12 cellular contexts compared by ENCODE assay signal in the genomic region with DNA sequence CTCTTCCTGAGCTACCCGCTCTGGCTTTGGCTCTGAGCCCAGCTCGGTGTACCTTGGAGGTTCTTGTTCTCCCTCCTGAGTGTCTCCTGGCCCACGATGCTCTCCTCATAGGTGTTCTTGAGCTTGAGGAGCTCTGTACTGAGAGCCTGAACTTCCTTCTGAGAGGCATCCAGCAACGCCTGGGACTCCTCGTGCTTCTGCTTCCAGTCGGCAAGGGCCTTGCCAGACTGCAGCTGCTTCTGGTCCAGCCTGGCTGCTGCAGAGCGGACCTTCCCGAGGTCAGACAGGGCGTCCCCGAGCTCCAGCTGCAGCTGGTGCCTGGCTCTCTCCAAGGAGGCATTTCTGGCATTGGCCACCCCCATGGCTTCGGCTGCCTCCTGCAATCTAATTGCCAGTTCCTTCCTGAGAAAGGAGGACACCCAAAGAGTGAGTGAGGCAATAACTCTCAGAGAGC.
"Had no signal": no experiment of that assay in that cellular context is flagged by ENCODE, and none has a peak within 500 bp of the region (broad histone marks: within the 10 kb centered on the region; RNA-seq: fewer than 3 reads in every experiment).

No MANE protein-coding gene starts in this region.

- H3K4me1 ChIP-seq: parathyroid adenoma had no signal

- H2AFZ ChIP-seq: parathyroid adenoma had no signal

- H3K4me2 ChIP-seq: smooth muscle cell had no signal

- H3K4me1 Mint-ChIP-seq: brain, T-helper 17 cell had no signal

- DNase-seq: activated naive CD4-positive, alpha-beta T cell treated with anti-CD3 and anti-CD28 coated beads, Interleukin-2, amount 10 ng/mL, durations not matched to agents 7 days and 5 days; dermis blood vessel endothelial cell; left colon; naive B cell; stimulated activated naive B cell treated with anti-CD40 and anti-IgM and Interleukin-4, amounts not matched to agents 10 μg/mL and 1 μg/mL and 100 μg/mL, for 72 hours; substantia nigra; T-helper 17 cell had no signal

- H3K79me2 ChIP-seq: parathyroid adenoma had no signal

- H3K4me3 Mint-ChIP-seq: activated naive CD4-positive, alpha-beta T cell treated with anti-CD3 and anti-CD28 coated beads, Interleukin-2, amount 10 ng/mL, durations not matched to agents 7 days and 5 days; brain; mesothelial cell of epicardium; naive B cell; stimulated activated naive B cell treated with anti-CD40 and anti-IgM and Interleukin-4, amounts not matched to agents 10 μg/mL and 1 μg/mL and 100 μg/mL, for 72 hours; T-helper 17 cell had no signal

- H3K27me3 Mint-ChIP-seq: brain; naive B cell; stimulated activated naive B cell treated with anti-CD40 and anti-IgM and Interleukin-4, amounts not matched to agents 10 μg/mL and 1 μg/mL and 100 μg/mL, for 72 hours had no signal

- H3K9ac ChIP-seq: parathyroid adenoma had no signal

- H3K4me3 ChIP-seq: smooth muscle cell had no signal

- H3K36me3 Mint-ChIP-seq: brain; mesothelial cell of epicardium; naive B cell; stimulated activated naive B cell treated with anti-CD40 and anti-IgM and Interleukin-4, amounts not matched to agents 10 μg/mL and 1 μg/mL and 100 μg/mL, for 72 hours had no signal

- H3K27ac Mint-ChIP-seq: activated naive CD4-positive, alpha-beta T cell treated with anti-CD3 and anti-CD28 coated beads, Interleukin-2, amount 10 ng/mL, durations not matched to agents 7 days and 5 days; activated T-helper 2 cell treated with anti-CD3 and anti-CD28 coated beads, Interferon-gamma antibody, Interleukin-2, Interleukin-4, amounts not matched to agents 10 μg/mL and 5 μg/mL and 100 μg/mL, durations not matched to agents 14 hours and 24 hours and 36 hours; mesothelial cell of epicardium; stimulated activated naive B cell treated with anti-CD40 and anti-IgM and Interleukin-4, amounts not matched to agents 10 μg/mL and 1 μg/mL and 100 μg/mL, for 72 hours; T-helper 17 cell had no signal

- H3K27ac ChIP-seq: parathyroid adenoma had no signal

- ATAC-seq: left colon; stimulated activated naive B cell treated with anti-CD40 and anti-IgM and Interleukin-4, amounts not matched to agents 10 μg/mL and 1 μg/mL and 100 μg/mL, for 72 hours; T-helper 17 cell had no signal

- H3K9me3 Mint-ChIP-seq: activated naive CD4-positive, alpha-beta T cell treated with anti-CD3 and anti-CD28 coated beads, Interleukin-2, amount 10 ng/mL, durations not matched to agents 7 days and 5 days; activated T-helper 2 cell treated with anti-CD3 and anti-CD28 coated beads, Interferon-gamma antibody, Interleukin-2, Interleukin-4, amounts not matched to agents 10 μg/mL and 5 μg/mL and 100 μg/mL, durations not matched to agents 14 hours and 24 hours and 36 hours had no signal
